ENCODE assay signal across 20 cellular contexts in the genomic region with DNA sequence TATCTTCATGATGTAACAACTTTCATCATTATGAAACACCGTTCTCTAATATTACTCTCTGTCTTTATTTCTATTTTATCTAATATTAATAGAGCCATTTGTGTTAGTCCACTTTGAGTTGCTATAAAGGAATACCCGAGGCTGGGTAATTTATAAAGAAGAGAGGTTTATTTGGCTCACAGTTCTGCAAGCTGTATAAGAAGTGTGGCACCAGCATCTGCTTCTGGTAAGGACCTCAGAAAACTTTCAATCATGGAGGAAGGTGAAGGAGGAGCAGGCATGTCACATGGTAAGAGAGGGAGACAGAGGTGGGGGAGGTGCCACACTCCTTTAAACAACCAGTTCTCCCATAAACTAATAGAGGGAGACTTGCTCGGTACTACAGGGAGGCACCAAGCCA. TPM values are rescaled to one million over a fixed set of nuclear protein-coding genes. Genes with fewer than 3 reads are reported as not detected.
DNase-seq lines count a peak whose midpoint lies in the region; ATAC-seq and TF ChIP-seq lines count a peak whose summit lies in the region.
"Had no signal": no experiment of that assay in that cellular context is flagged by ENCODE, and none has a peak within 500 bp of the region (broad histone marks: within the 10 kb centered on the region; RNA-seq: fewer than 3 reads in every experiment).

No MANE protein-coding gene starts in this region.

- peak overlapping the region in 2 of 3 donors; percentile 72 to 80 for H3K27ac ChIP-seq in right lobe of liver
- H3K27ac ChIP-seq in right cardiac atrium (ENCODE audit: low read length), result no peak overlapping the region
- H3K27ac ChIP-seq: A549, C4-2B, GM23248, Peyer's patch had no signal

- H3K4me1 Mint-ChIP-seq in activated naive CD4-positive, alpha-beta T cell treated with anti-CD3 and anti-CD28 coated beads, Interleukin-2, amount 50 U/mL, for 24 hours, result peaks cover 71% of the 10 kb centered on the region
- H3K4me1 Mint-ChIP-seq in activated naive CD4-positive, alpha-beta T cell treated with anti-CD3 and anti-CD28 coated beads for 36 hours (ENCODE audit: low read depth), result peaks cover 55% of the 10 kb centered on the region
- peaks cover 53% of the 10 kb centered on the region for H3K4me1 Mint-ChIP-seq in activated T-helper 17 cell treated with anti-CD3 and anti-CD28 coated beads, Interleukin-2, amount 50 U/mL, for 72 hours
- peaks cover 34% of the 10 kb centered on the region for H3K4me1 Mint-ChIP-seq in activated CD4-positive, alpha-beta T cell treated with anti-CD3 and anti-CD28 coated beads, Interleukin-2, amount 10 ng/mL, durations not matched to agents 24 days and 14 days

- no peaks in the 10 kb centered on the region for H3K9me3 Mint-ChIP-seq in activated naive CD4-positive, alpha-beta T cell treated with anti-CD3 and anti-CD28 coated beads, Interleukin-2, amount 50 U/mL, for 24 hours
- H3K9me3 Mint-ChIP-seq in activated naive CD4-positive, alpha-beta T cell treated with anti-CD3 and anti-CD28 coated beads for 36 hours, result peaks cover 9% of the 10 kb centered on the region
- peaks cover 9% of the 10 kb centered on the region for H3K9me3 Mint-ChIP-seq in activated T-helper 17 cell treated with anti-CD3 and anti-CD28 coated beads, Interleukin-2, amount 50 U/mL, for 72 hours
- H3K9me3 Mint-ChIP-seq in activated CD4-positive, alpha-beta T cell treated with anti-CD3 and anti-CD28 coated beads, Interleukin-2, amount 10 ng/mL, durations not matched to agents 24 days and 14 days, result no peaks in the 10 kb centered on the region

- no peak for DNase-seq in activated naive CD4-positive, alpha-beta T cell treated with anti-CD3 and anti-CD28 coated beads for 36 hours
- DNase-seq in right lobe of liver, result no peak
- DNase-seq in GM19240 (ENCODE audit: insufficient read length, low spot score), result no peak
- no peak for DNase-seq in right cardiac atrium
- DNase-seq in activated CD4-positive, alpha-beta T cell treated with anti-CD3 and anti-CD28 coated beads, Interleukin-2, amount 10 ng/mL, durations not matched to agents 24 days and 14 days, result no peak
- DNase-seq in NCI-H1436 (lab: John Stamatoyannopoulos, UW), result no peak
- DNase-seq: DND-41, GF-D8, GM23248, Karpas-422, MM.1S, NCI-H1105 treated with DMSO at 0.1 percent for 48 hours, NCI-H2029, NCI-H510A, Peyer's patch, Right ventricle myocardium superior had no signal

- H3K4me3 ChIP-seq in right lobe of liver (no peak overlapping the region), right cardiac atrium (ENCODE audit: low read length) (no peak overlapping the region)
- H3K4me3 ChIP-seq: A549, GM23248, Peyer's patch had no signal

- H3K36me3 Mint-ChIP-seq in activated naive CD4-positive, alpha-beta T cell treated with anti-CD3 and anti-CD28 coated beads, Interleukin-2, amount 50 U/mL, for 24 hours, result peaks cover 23% of the 10 kb centered on the region
- peaks cover 35% of the 10 kb centered on the region for H3K36me3 Mint-ChIP-seq in activated naive CD4-positive, alpha-beta T cell treated with anti-CD3 and anti-CD28 coated beads for 36 hours (ENCODE audit: low read depth)
- H3K36me3 Mint-ChIP-seq in activated T-helper 17 cell treated with anti-CD3 and anti-CD28 coated beads, Interleukin-2, amount 50 U/mL, for 72 hours (ENCODE audit: low read depth), result peaks cover 72% of the 10 kb centered on the region
- H3K36me3 Mint-ChIP-seq in activated CD4-positive, alpha-beta T cell treated with anti-CD3 and anti-CD28 coated beads, Interleukin-2, amount 10 ng/mL, durations not matched to agents 24 days and 14 days (ENCODE audit: low read depth), result peaks cover 29% of the 10 kb centered on the region

- intact Hi-C loops in activated naive CD4-positive, alpha-beta T cell treated with anti-CD3 and anti-CD28 coated beads for 36 hours (cut with micrococcal nuclease), result no loop called here
- intact Hi-C loops in right lobe of liver (cut with DNase I) (no loop called here), right cardiac atrium (cut with DNase I) (no loop called here)
- intact Hi-C loops in activated CD4-positive, alpha-beta T cell treated with anti-CD3 and anti-CD28 coated beads, Interleukin-2, amount 10 ng/mL, durations not matched to agents 24 days and 14 days (cut with micrococcal nuclease), result loop anchor here (5.0 kb wide), 1 partner anchor 55 kb away; no protein-coding TSS in a partner anchor

- H3K27me3 Mint-ChIP-seq in activated naive CD4-positive, alpha-beta T cell treated with anti-CD3 and anti-CD28 coated beads, Interleukin-2, amount 50 U/mL, for 24 hours, result no peaks in the 10 kb centered on the region
- no peaks in the 10 kb centered on the region for H3K27me3 Mint-ChIP-seq in activated naive CD4-positive, alpha-beta T cell treated with anti-CD3 and anti-CD28 coated beads for 36 hours (ENCODE audit: low read depth)
- no peaks in the 10 kb centered on the region for H3K27me3 Mint-ChIP-seq in activated T-helper 17 cell treated with anti-CD3 and anti-CD28 coated beads, Interleukin-2, amount 50 U/mL, for 72 hours
- no peaks in the 10 kb centered on the region for H3K27me3 Mint-ChIP-seq in activated CD4-positive, alpha-beta T cell treated with anti-CD3 and anti-CD28 coated beads, Interleukin-2, amount 10 ng/mL, durations not matched to agents 24 days and 14 days

- no peak for ATAC-seq in activated T-helper 17 cell treated with anti-CD3 and anti-CD28 coated beads, Interleukin-2, amount 50 U/mL, for 72 hours (replicated peaks)
- ATAC-seq in right lobe of liver (no peak), right cardiac atrium (no peak)
- ATAC-seq: A549 had no signal

- H3K36me3 ChIP-seq in right lobe of liver, result no peaks in the 10 kb centered on the region
- H3K36me3 ChIP-seq: Peyer's patch had no signal

- no peak overlapping the region for H3K4me3 Mint-ChIP-seq in activated naive CD4-positive, alpha-beta T cell treated with anti-CD3 and anti-CD28 coated beads, Interleukin-2, amount 50 U/mL, for 24 hours
- no peak overlapping the region for H3K4me3 Mint-ChIP-seq in activated naive CD4-positive, alpha-beta T cell treated with anti-CD3 and anti-CD28 coated beads for 36 hours
- peak overlapping the region; percentile 76 for H3K4me3 Mint-ChIP-seq in activated T-helper 17 cell treated with anti-CD3 and anti-CD28 coated beads, Interleukin-2, amount 50 U/mL, for 72 hours
- H3K4me3 Mint-ChIP-seq in activated CD4-positive, alpha-beta T cell treated with anti-CD3 and anti-CD28 coated beads, Interleukin-2, amount 10 ng/mL, durations not matched to agents 24 days and 14 days, result no peak overlapping the region

- H3K27me3 ChIP-seq in right lobe of liver (no peaks in the 10 kb centered on the region), right cardiac atrium (ENCODE audit: control insufficient read depth, insufficient read depth) (no peaks in the 10 kb centered on the region)
- H3K27me3 ChIP-seq: Peyer's patch had no signal

- TF ChIP-seq POLR2A in right lobe of liver (IDR thresholded peaks at IDR 0.05), result no peak

- TF ChIP-seq CTCF in right lobe of liver (IDR thresholded peaks at IDR 0.05), result no peak

- H3K27ac Mint-ChIP-seq in activated naive CD4-positive, alpha-beta T cell treated with anti-CD3 and anti-CD28 coated beads, Interleukin-2, amount 50 U/mL, for 24 hours, result peak overlapping the region; percentile 4
- no peak overlapping the region for H3K27ac Mint-ChIP-seq in activated naive CD4-positive, alpha-beta T cell treated with anti-CD3 and anti-CD28 coated beads for 36 hours
- H3K27ac Mint-ChIP-seq in activated T-helper 17 cell treated with anti-CD3 and anti-CD28 coated beads, Interleukin-2, amount 50 U/mL, for 72 hours, result peak overlapping the region; percentile 99
- H3K27ac Mint-ChIP-seq in activated CD4-positive, alpha-beta T cell treated with anti-CD3 and anti-CD28 coated beads, Interleukin-2, amount 10 ng/mL, durations not matched to agents 24 days and 14 days, result no peak overlapping the region

- CTCF ChIA-PET in activated naive CD4-positive, alpha-beta T cell treated with anti-CD3 and anti-CD28 coated beads for 36 hours (lab: Charles Lee), result no interaction called here

- WGBS in right lobe of liver (ENCODE audit: insufficient coverage, low coverage, low lambda C conversion rate, missing lambda C conversion rate), result 86% methylated on average over 2 of the region's 3 CpGs
- WGBS in right cardiac atrium, result 95% methylated on average over 3 of the region's 3 CpGs

- no peaks in the 10 kb centered on the region for H3K9me3 ChIP-seq in right lobe of liver
- H3K9me3 ChIP-seq in right cardiac atrium (ENCODE audit: control insufficient read depth, low read length), result no peaks in the 10 kb centered on the region
- H3K9me3 ChIP-seq: Peyer's patch had no signal

- H3K4me1 ChIP-seq in right lobe of liver (peaks cover 0 to 56% (median 13%) of the 10 kb centered on the region in 4 donors), right cardiac atrium (ENCODE audit: control insufficient read depth, insufficient read depth, low read length) (no peaks in the 10 kb centered on the region)

RNA-seq across cellular contexts. Expression of a gene that starts 25.1 kb away (rescaled TPM):
- total RNA-seq in activated naive CD4-positive, alpha-beta T cell treated with anti-CD3 and anti-CD28 coated beads for 36 hours, result 10 to 100 TPM; 31.2 to 35.6 TPM
- 10 to 100 TPM; 26.1 to 43.8 TPM for total RNA-seq in activated T-helper 17 cell treated with anti-CD3 and anti-CD28 coated beads, Interleukin-2, amount 50 U/mL, for 72 hours
- total RNA-seq in right lobe of liver, result 10 to 100 TPM in 1 of 6 experiments, 1 to 10 TPM in 5; 6.0 to 11.1 (median 8.0) TPM
- total RNA-seq in right cardiac atrium, result 10 to 100 TPM in 2 of 4 donors, 1 to 10 TPM in 2; 8.0 to 10.9 (median 10.0) TPM
- 6.3 TPM for polyA plus RNA-seq in right cardiac atrium
- total RNA-seq in activated CD4-positive, alpha-beta T cell treated with anti-CD3 and anti-CD28 coated beads, Interleukin-2, amount 10 ng/mL, durations not matched to agents 24 days and 14 days, result 34.0 and 37.0 TPM in 2 replicates

RNA-seq across cellular contexts. Expression of a gene that starts 31.9 kb away (rescaled TPM):
- total RNA-seq in activated naive CD4-positive, alpha-beta T cell treated with anti-CD3 and anti-CD28 coated beads for 36 hours, result 1 to 10 TPM; 3.5 TPM
- under 1 TPM; 0.63 to 0.74 TPM for total RNA-seq in activated T-helper 17 cell treated with anti-CD3 and anti-CD28 coated beads, Interleukin-2, amount 50 U/mL, for 72 hours
- total RNA-seq in right lobe of liver, result 10 to 100 TPM in 1 of 6 experiments, 1 to 10 TPM in 5; 8.1 to 13.8 (median 8.8) TPM
- total RNA-seq in right cardiac atrium, result 10 to 100 TPM; 13.0 to 19.0 (median 14.2) TPM
- polyA plus RNA-seq in right cardiac atrium, result 8.1 TPM
- 0.88 and 1.1 TPM in 2 replicates for total RNA-seq in activated CD4-positive, alpha-beta T cell treated with anti-CD3 and anti-CD28 coated beads, Interleukin-2, amount 10 ng/mL, durations not matched to agents 24 days and 14 days

Comparison
In these comparisons a context has a peak if more than half of its experiments do, and no peak if none do; other contexts are left out.
1. H3K27ac Mint-ChIP-seq: peak in activated naive CD4-positive, alpha-beta T cell treated with anti-CD3 and anti-CD28 coated beads, Interleukin-2, amount 50 U/mL, for 24 hours (single experiment) and activated T-helper 17 cell treated with anti-CD3 and anti-CD28 coated beads, Interleukin-2, amount 50 U/mL, for 72 hours (single experiment); none in activated naive CD4-positive, alpha-beta T cell treated with anti-CD3 and anti-CD28 coated beads for 36 hours (single experiment) and activated CD4-positive, alpha-beta T cell treated with anti-CD3 and anti-CD28 coated beads, Interleukin-2, amount 10 ng/mL, durations not matched to agents 24 days and 14 days (single experiment).